27 cellular contexts compared by ENCODE assay signal in the genomic region with DNA sequence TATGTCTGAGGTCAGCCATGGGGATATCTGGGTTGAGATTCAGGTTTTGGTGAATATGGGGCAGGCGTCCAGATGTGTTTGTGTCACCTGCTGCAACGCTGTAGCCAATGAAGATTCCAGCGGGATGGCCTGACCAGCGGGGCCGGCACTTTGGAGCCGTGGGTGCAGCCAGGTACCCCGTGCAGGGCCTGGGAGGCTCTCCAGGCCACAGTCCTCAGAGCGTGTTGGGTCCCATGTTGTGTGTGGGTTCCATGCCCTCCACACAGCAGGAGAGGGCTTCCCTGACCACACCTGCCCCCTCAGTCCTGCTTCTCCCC.
"Had no signal": no experiment of that assay in that cellular context is flagged by ENCODE, and none has a peak within 500 bp of the region (broad histone marks: within the 10 kb centered on the region; RNA-seq: fewer than 3 reads in every experiment).

No MANE protein-coding gene starts in this region.

- DNase-seq: activated CD4-positive, alpha-beta T cell treated with anti-CD3 and anti-CD28 coated beads for 48 hours; activated CD4-positive, alpha-beta T cell treated with anti-CD3 and anti-CD28 coated beads, Interleukin-2, amount 50 U/mL, for 4 hours; activated CD4-positive, CD25-positive, alpha-beta regulatory T cell treated with anti-CD3 and anti-CD28 coated beads, Interleukin-2, amount 50 U/mL, for 72 hours; activated CD8-positive, alpha-beta memory T cell treated with anti-CD3 and anti-CD28 coated beads, Interleukin-2, amount 10 ng/mL, durations not matched to agents 7 days and 5 days; activated effector memory CD4-positive, alpha-beta T cell treated with Interleukin-2 at 50 U/mL for 16 hours; activated naive CD4-positive, alpha-beta T cell; activated naive CD8-positive, alpha-beta T cell treated with anti-CD3 and anti-CD28 coated beads, Interleukin-2, amount 50 U/mL, for 24 hours; activated T-cell treated with anti-CD3 and anti-CD28 coated beads, Interleukin-2, amount 50 U/mL, for 24 hours; amygdala; brain microvascular endothelial cell; KG1; MG63; MV-4-11; NCI-H1105; NCI-H1436 treated with DMSO at 0.1 percent for 48 hours; NCI-H187; NCI-H2081; NCI-H510A treated with DMSO at 0.1 percent for 48 hours; NCI-H69; NK-92 treated with Interleukin-12 subunit alpha and Interleukin-12 subunit beta, amount 100 ng/mL, for 24 hours; OCI-M1; Peyer's patch; SHP77 treated with DMSO at 0.1 percent for 48 hours; T-helper 17 cell; T-helper 9 cell had no signal

- ATAC-seq: activated CD8-positive, alpha-beta memory T cell treated with anti-CD3 and anti-CD28 coated beads, Interleukin-2, amount 10 ng/mL, durations not matched to agents 7 days and 5 days; activated naive CD8-positive, alpha-beta T cell treated with anti-CD3 and anti-CD28 coated beads, Interleukin-2, amount 50 U/mL, for 24 hours; T-helper 17 cell; WTC11 had no signal

- H3K27me3 ChIP-seq: brain microvascular endothelial cell, cardiac muscle cell, MG63, Peyer's patch had no signal

- H3K4me3 ChIP-seq: cardiac muscle cell, MG63, Peyer's patch had no signal

- H3K36me3 ChIP-seq: brain microvascular endothelial cell, Peyer's patch had no signal

- H3K9me3 ChIP-seq: MG63, Peyer's patch had no signal

- H3K27ac ChIP-seq: brain microvascular endothelial cell, cardiac muscle cell, Peyer's patch had no signal
